9 cellular contexts compared by ENCODE assay signal in genomic region chr18:6525593-6525992, GRCh38.
"Had no signal": no experiment of that assay in that cellular context is flagged by ENCODE, and none has a peak within 500 bp of the region (broad histone marks: within the 10 kb centered on the region; RNA-seq: fewer than 3 reads in every experiment).

No MANE protein-coding gene starts in this region.

- DNase-seq: GM23248, GOT3, H7, IMR-90, KBM-7 had no signal

- H3K4me1 ChIP-seq: HAP-1 had no signal

- ATAC-seq: HCT116 had no signal

- H3K36me3 ChIP-seq: HAP-1 had no signal

- FAIRE-seq: HTR-8/SVneo had no signal

- H3K27ac ChIP-seq: GM23248, KMS-11 had no signal

- H3K4me3 ChIP-seq: GM23248, HAP-1 had no signal

- H2AFZ ChIP-seq: GM23248 had no signal

- H3K9ac ChIP-seq: GM23248, KMS-11 had no signal

- H3K9me3 ChIP-seq: HAP-1 had no signal

- H3K4me2 ChIP-seq: KMS-11 had no signal
